ENCODE assay signal across 1 cellular context in genomic region chr6:31068738-31069340, GRCh38.
TF ChIP-seq lines count a peak whose summit lies in the region.

No MANE protein-coding gene starts in this region.

TF ChIP-seq in K562, 482 proteins besides CTCF, POLR2A, EP300 and RAD21 (continued from another document and continues in another):
- TF ChIP-seq, protein P1, sequence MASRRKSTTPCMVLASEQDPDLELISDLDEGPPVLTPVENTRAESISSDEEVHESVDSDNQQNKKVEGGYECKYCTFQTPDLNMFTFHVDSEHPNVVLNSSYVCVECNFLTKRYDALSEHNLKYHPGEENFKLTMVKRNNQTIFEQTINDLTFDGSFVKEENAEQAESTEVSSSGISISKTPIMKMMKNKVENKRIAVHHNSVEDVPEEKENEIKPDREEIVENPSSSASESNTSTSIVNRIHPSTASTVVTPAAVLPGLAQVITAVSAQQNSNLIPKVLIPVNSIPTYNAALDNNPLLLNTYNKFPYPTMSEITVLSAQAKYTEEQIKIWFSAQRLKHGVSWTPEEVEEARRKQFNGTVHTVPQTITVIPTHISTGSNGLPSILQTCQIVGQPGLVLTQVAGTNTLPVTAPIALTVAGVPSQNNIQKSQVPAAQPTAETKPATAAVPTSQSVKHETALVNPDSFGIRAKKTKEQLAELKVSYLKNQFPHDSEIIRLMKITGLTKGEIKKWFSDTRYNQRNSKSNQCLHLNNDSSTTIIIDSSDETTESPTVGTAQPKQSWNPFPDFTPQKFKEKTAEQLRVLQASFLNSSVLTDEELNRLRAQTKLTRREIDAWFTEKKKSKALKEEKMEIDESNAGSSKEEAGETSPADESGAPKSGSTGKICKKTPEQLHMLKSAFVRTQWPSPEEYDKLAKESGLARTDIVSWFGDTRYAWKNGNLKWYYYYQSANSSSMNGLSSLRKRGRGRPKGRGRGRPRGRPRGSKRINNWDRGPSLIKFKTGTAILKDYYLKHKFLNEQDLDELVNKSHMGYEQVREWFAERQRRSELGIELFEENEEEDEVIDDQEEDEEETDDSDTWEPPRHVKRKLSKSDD (conservative IDR thresholded peaks at IDR 0.05; ENCODE audit: low read length): no peak
- no peak for TF ChIP-seq CHD4 (IDR thresholded peaks at IDR 0.05; ENCODE audit: insufficient read depth, insufficient replicate concordance, low read depth, low read length, poor library complexity, severe bottlenecking)
- TF ChIP-seq ZSCAN29 (IDR thresholded peaks at IDR 0.05): no peak
- TF ChIP-seq CTBP1 (IDR thresholded peaks at IDR 0.05; ENCODE audit: borderline replicate concordance): 0 out of 2 replicates have a peak, but pooled peaks have one; percentile 36
- no peak for TF ChIP-seq PYGO2 (tag; IDR thresholded peaks at IDR 0.05)
- TF ChIP-seq ZNF778 (CRISPR knock-in tag; IDR thresholded peaks at IDR 0.05): no peak
- TF ChIP-seq JUND (IDR thresholded peaks at IDR 0.05; ENCODE audit: borderline replicate concordance, low read depth, low read length): 0 out of 2 replicates have a peak, but pooled peaks have one; percentile 10
- no peak; the same call in 2 of the 3 replicates for TF ChIP-seq JUND (tag; IDR thresholded peaks at IDR 0.05; ENCODE audit: borderline replicate concordance, low read depth, low read length)
- TF ChIP-seq, protein P2, sequence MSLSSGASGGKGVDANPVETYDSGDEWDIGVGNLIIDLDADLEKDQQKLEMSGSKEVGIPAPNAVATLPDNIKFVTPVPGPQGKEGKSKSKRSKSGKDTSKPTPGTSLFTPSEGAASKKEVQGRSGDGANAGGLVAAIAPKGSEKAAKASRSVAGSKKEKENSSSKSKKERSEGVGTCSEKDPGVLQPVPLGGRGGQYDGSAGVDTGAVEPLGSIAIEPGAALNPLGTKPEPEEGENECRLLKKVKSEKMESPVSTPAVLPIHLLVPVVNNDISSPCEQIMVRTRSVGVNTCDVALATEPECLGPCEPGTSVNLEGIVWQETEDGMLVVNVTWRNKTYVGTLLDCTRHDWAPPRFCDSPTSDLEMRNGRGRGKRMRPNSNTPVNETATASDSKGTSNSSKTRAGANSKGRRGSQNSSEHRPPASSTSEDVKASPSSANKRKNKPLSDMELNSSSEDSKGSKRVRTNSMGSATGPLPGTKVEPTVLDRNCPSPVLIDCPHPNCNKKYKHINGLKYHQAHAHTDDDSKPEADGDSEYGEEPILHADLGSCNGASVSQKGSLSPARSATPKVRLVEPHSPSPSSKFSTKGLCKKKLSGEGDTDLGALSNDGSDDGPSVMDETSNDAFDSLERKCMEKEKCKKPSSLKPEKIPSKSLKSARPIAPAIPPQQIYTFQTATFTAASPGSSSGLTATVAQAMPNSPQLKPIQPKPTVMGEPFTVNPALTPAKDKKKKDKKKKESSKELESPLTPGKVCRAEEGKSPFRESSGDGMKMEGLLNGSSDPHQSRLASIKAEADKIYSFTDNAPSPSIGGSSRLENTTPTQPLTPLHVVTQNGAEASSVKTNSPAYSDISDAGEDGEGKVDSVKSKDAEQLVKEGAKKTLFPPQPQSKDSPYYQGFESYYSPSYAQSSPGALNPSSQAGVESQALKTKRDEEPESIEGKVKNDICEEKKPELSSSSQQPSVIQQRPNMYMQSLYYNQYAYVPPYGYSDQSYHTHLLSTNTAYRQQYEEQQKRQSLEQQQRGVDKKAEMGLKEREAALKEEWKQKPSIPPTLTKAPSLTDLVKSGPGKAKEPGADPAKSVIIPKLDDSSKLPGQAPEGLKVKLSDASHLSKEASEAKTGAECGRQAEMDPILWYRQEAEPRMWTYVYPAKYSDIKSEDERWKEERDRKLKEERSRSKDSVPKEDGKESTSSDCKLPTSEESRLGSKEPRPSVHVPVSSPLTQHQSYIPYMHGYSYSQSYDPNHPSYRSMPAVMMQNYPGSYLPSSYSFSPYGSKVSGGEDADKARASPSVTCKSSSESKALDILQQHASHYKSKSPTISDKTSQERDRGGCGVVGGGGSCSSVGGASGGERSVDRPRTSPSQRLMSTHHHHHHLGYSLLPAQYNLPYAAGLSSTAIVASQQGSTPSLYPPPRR (CRISPR knock-in tag; IDR thresholded peaks at IDR 0.05; ENCODE audit: borderline replicate concordance): no peak
- no peak for TF ChIP-seq YBX1 (IDR thresholded peaks at IDR 0.05)
- TF ChIP-seq, protein P3, sequence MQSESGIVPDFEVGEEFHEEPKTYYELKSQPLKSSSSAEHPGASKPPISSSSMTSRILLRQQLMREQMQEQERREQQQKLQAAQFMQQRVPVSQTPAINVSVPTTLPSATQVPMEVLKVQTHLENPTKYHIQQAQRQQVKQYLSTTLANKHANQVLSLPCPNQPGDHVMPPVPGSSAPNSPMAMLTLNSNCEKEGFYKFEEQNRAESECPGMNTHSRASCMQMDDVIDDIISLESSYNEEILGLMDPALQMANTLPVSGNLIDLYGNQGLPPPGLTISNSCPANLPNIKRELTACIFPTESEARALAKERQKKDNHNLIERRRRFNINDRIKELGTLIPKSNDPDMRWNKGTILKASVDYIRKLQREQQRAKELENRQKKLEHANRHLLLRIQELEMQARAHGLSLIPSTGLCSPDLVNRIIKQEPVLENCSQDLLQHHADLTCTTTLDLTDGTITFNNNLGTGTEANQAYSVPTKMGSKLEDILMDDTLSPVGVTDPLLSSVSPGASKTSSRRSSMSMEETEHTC (IDR thresholded peaks at IDR 0.05): no peak
- peak; percentile 81 for TF ChIP-seq PKNOX1 (IDR thresholded peaks at IDR 0.05)
- TF ChIP-seq, protein P4, sequence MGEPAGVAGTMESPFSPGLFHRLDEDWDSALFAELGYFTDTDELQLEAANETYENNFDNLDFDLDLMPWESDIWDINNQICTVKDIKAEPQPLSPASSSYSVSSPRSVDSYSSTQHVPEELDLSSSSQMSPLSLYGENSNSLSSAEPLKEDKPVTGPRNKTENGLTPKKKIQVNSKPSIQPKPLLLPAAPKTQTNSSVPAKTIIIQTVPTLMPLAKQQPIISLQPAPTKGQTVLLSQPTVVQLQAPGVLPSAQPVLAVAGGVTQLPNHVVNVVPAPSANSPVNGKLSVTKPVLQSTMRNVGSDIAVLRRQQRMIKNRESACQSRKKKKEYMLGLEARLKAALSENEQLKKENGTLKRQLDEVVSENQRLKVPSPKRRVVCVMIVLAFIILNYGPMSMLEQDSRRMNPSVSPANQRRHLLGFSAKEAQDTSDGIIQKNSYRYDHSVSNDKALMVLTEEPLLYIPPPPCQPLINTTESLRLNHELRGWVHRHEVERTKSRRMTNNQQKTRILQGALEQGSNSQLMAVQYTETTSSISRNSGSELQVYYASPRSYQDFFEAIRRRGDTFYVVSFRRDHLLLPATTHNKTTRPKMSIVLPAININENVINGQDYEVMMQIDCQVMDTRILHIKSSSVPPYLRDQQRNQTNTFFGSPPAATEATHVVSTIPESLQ (CRISPR knock-in tag; IDR thresholded peaks at IDR 0.05): no peak
- peak; percentile 83; the same call in 1 of the 2 replicates for TF ChIP-seq RB1 (IDR thresholded peaks at IDR 0.05; ENCODE audit: low read depth)
- TF ChIP-seq, protein P5, sequence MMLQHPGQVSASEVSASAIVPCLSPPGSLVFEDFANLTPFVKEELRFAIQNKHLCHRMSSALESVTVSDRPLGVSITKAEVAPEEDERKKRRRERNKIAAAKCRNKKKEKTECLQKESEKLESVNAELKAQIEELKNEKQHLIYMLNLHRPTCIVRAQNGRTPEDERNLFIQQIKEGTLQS (IDR thresholded peaks at IDR 0.05): no peak
- TF ChIP-seq, protein P5 (CRISPR knock-in tag; conservative IDR thresholded peaks at IDR 0.05): no peak
- no peak for TF ChIP-seq E2F5 (CRISPR knock-in tag; IDR thresholded peaks at IDR 0.05)
- no peak for TF ChIP-seq SAFB (IDR thresholded peaks at IDR 0.05; ENCODE audit: borderline replicate concordance, low read depth, low read length)
- TF ChIP-seq EP400 (IDR thresholded peaks at IDR 0.05): no peak
- TF ChIP-seq RCOR1 (IDR thresholded peaks at IDR 0.05; ENCODE audit: borderline replicate concordance in 1 of 2, low read depth in 2 of 2, low read length in 2 of 2): peak in 1 of 2 experiments; percentile 81; a peak in 2 of 4 replicates
- TF ChIP-seq SRSF7 (optimal IDR thresholded peaks at IDR 0.05; ENCODE audit: low read depth, low read length): no peak
- TF ChIP-seq FOXJ2 (tag; IDR thresholded peaks at IDR 0.05): no peak
- 0 out of 2 replicates have a peak, but pooled peaks have one; percentile 22 for TF ChIP-seq XRCC5 (IDR thresholded peaks at IDR 0.05; ENCODE audit: low read depth, low read length)
- no peak for TF ChIP-seq NCOA6 (IDR thresholded peaks at IDR 0.05)
- TF ChIP-seq RNF2 (IDR thresholded peaks at IDR 0.05): no peak
- TF ChIP-seq ZNF445 (CRISPR knock-in tag; IDR thresholded peaks at IDR 0.05; ENCODE audit: low read depth): no peak
- TF ChIP-seq PML (IDR thresholded peaks at IDR 0.05; ENCODE audit: low read length): no peak
- no peak for TF ChIP-seq BHLHE40 (IDR thresholded peaks at IDR 0.05; ENCODE audit: low read length)
- no peak for TF ChIP-seq KLF10 (CRISPR knock-in tag; IDR thresholded peaks at IDR 0.05)
- TF ChIP-seq, protein P6, sequence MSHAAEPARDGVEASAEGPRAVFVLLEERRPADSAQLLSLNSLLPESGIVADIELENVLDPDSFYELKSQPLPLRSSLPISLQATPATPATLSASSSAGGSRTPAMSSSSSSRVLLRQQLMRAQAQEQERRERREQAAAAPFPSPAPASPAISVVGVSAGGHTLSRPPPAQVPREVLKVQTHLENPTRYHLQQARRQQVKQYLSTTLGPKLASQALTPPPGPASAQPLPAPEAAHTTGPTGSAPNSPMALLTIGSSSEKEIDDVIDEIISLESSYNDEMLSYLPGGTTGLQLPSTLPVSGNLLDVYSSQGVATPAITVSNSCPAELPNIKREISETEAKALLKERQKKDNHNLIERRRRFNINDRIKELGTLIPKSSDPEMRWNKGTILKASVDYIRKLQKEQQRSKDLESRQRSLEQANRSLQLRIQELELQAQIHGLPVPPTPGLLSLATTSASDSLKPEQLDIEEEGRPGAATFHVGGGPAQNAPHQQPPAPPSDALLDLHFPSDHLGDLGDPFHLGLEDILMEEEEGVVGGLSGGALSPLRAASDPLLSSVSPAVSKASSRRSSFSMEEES (CRISPR knock-in tag; IDR thresholded peaks at IDR 0.05): no peak
- TF ChIP-seq RFX5 (IDR thresholded peaks at IDR 0.05; ENCODE audit: low read depth, low read length): no peak
- no peak for TF ChIP-seq RHOXF2B (CRISPR knock-in tag; conservative IDR thresholded peaks at IDR 0.05)
- no peak for TF ChIP-seq SRSF3 (IDR thresholded peaks at IDR 0.05; ENCODE audit: insufficient read depth, low read length)
- TF ChIP-seq SIN3A (IDR thresholded peaks at IDR 0.05; ENCODE audit: borderline replicate concordance in 2 of 2, control insufficient read depth in 1 of 2, low read depth in 2 of 2, low read length in 2 of 2): no peak
- TF ChIP-seq SMC3 (conservative IDR thresholded peaks at IDR 0.05; ENCODE audit: insufficient read depth, low read depth, low read length): peak; percentile 64; the same call in 1 of the 2 replicates
- TF ChIP-seq, protein P7, sequence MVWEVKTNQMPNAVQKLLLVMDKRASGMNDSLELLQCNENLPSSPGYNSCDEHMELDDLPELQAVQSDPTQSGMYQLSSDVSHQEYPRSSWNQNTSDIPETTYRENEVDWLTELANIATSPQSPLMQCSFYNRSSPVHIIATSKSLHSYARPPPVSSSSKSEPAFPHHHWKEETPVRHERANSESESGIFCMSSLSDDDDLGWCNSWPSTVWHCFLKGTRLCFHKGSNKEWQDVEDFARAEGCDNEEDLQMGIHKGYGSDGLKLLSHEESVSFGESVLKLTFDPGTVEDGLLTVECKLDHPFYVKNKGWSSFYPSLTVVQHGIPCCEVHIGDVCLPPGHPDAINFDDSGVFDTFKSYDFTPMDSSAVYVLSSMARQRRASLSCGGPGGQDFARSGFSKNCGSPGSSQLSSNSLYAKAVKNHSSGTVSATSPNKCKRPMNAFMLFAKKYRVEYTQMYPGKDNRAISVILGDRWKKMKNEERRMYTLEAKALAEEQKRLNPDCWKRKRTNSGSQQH (CRISPR knock-in tag; IDR thresholded peaks at IDR 0.05): no peak
- TF ChIP-seq, protein P8, sequence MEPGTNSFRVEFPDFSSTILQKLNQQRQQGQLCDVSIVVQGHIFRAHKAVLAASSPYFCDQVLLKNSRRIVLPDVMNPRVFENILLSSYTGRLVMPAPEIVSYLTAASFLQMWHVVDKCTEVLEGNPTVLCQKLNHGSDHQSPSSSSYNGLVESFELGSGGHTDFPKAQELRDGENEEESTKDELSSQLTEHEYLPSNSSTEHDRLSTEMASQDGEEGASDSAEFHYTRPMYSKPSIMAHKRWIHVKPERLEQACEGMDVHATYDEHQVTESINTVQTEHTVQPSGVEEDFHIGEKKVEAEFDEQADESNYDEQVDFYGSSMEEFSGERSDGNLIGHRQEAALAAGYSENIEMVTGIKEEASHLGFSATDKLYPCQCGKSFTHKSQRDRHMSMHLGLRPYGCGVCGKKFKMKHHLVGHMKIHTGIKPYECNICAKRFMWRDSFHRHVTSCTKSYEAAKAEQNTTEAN (CRISPR knock-in tag; IDR thresholded peaks at IDR 0.05): 0 out of 2 replicates have a peak, but pooled peaks have one; percentile 71
- no peak for TF ChIP-seq MEIS2 (IDR thresholded peaks at IDR 0.05; ENCODE audit: partially characterized antibody)
- TF ChIP-seq, protein P9, sequence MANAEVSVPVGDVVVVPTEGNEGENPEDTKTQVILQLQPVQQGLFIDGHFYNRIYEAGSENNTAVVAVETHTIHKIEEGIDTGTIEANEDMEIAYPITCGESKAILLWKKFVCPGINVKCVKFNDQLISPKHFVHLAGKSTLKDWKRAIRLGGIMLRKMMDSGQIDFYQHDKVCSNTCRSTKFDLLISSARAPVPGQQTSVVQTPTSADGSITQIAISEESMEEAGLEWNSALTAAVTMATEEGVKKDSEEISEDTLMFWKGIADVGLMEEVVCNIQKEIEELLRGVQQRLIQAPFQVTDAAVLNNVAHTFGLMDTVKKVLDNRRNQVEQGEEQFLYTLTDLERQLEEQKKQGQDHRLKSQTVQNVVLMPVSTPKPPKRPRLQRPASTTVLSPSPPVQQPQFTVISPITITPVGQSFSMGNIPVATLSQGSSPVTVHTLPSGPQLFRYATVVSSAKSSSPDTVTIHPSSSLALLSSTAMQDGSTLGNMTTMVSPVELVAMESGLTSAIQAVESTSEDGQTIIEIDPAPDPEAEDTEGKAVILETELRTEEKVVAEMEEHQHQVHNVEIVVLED (CRISPR knock-in tag; IDR thresholded peaks at IDR 0.05): no peak
- no peak for TF ChIP-seq ZNF551 (CRISPR knock-in tag; IDR thresholded peaks at IDR 0.05)
- no peak for TF ChIP-seq SREBF1 (IDR thresholded peaks at IDR 0.05; ENCODE audit: borderline replicate concordance, low read depth, low read length)
- TF ChIP-seq ZNF76 (CRISPR knock-in tag; IDR thresholded peaks at IDR 0.05; ENCODE audit: borderline replicate concordance): no peak
- no peak for TF ChIP-seq SMARCA5 (IDR thresholded peaks at IDR 0.05)
